In the genomic region with DNA sequence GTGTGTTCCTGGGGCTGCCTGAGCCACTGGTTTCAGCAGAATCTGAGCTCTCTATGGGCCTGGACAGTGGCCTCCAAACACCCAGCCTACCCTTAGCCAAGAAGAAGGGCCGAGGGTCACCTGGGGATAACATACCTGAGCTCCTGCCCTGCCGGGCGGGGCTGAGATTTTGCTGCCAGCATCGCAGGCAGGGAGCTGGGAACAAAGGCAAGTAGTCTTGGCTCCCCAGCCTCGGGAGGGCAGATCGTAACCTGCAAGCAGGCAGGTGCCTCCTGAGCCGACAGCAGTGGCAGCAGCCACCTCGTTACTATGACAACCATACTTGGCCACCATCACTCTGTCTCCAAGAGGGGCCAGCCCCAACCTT, we compare ENCODE assay signal across 8 cellular contexts. TPM values are rescaled to one million over a fixed set of nuclear protein-coding genes. Genes with fewer than 3 reads are reported as not detected.
DNase-seq lines count a peak whose midpoint lies in the region; ATAC-seq, FAIRE-seq and TF ChIP-seq lines count a peak whose summit lies in the region.

No MANE protein-coding gene starts in this region.

- no peak overlapping the region for H4K5ac ChIP-seq in mesendoderm (ENCODE audit: low read length)

- no peak overlapping the region for H2BK5ac ChIP-seq in mesendoderm (ENCODE audit: low read length)

- H2AK5ac ChIP-seq in mesendoderm (ENCODE audit: low read length): no peak overlapping the region

- DNase-seq in A549 (ENCODE audit: low read depth in 1 of 2, low spot score in 1 of 2): no peak
- DNase-seq in adipocyte (ENCODE audit: low read depth): no peak
- DNase-seq in mesendoderm: no peak
- DNase-seq in Ammon's horn (ENCODE audit: low spot score): no peak
- no peak for DNase-seq in cortex of kidney (lab: John Stamatoyannopoulos, UW)
- DNase-seq in HuH-7.5 (ENCODE audit: low spot score): no peak

- no peak for TF ChIP-seq POLR2A in A549 (IDR thresholded peaks at IDR 0.05; ENCODE audit: low read length)

- H3K23ac ChIP-seq in mesendoderm (ENCODE audit: low read length): no peak overlapping the region

- ATAC-seq in A549 (peak; percentile 7 to 13; a peak in 4 of 6 replicates), HG02678 (IDR thresholded peaks at IDR 0.05; ENCODE audit: unreplicated experiment) (peak; percentile 1), HG02885 (IDR thresholded peaks at IDR 0.05; ENCODE audit: poor library complexity, unreplicated experiment) (no peak)

- H3K79me2 ChIP-seq in mesendoderm (ENCODE audit: control insufficient read depth, insufficient read depth, low read length): no peaks in the 10 kb centered on the region

- H3K27ac ChIP-seq in A549 (peak overlapping the region; percentile 97 to 98), mesendoderm (ENCODE audit: low read depth, low read length) (no peak overlapping the region)

- no peak overlapping the region for H2BK15ac ChIP-seq in mesendoderm (replicated peaks; ENCODE audit: low read depth)

- WGBS in A549 (ENCODE audit: missing lambda C conversion rate): 19% methylated on average over 3 of the region's 8 CpGs
- WGBS in mesendoderm (ENCODE audit: extremely low coverage, insufficient coverage, low lambda C conversion rate): no CpG with 5 or more reads among the region's 8 CpGs

- TF ChIP-seq CTCF in A549 (IDR thresholded peaks at IDR 0.05): no peak

- H3K36me3 ChIP-seq in adipocyte (ENCODE audit: control insufficient read depth, insufficient read depth, low read length, severe bottlenecking): no peaks in the 10 kb centered on the region
- no peaks in the 10 kb centered on the region for H3K36me3 ChIP-seq in mesendoderm (ENCODE audit: control insufficient read depth, insufficient read depth, low read length)

- H3K27me3 ChIP-seq in adipocyte (replicated peaks; ENCODE audit: control insufficient read depth, insufficient read depth, low read length): no peaks in the 10 kb centered on the region
- H3K27me3 ChIP-seq in mesendoderm (ENCODE audit: insufficient read depth, low read length, poor library complexity): no peaks in the 10 kb centered on the region

- CTCF ChIA-PET in A549 (lab: Yijun Ruan, JAX): interaction anchor here (1.0 to 4.1 kb wide), 7 partner anchors 9 to 586 kb away, joined by 3 to 22 read pairs (median 6); no protein-coding TSS in a partner anchor

- peak overlapping the region; percentile 42 for H3K56ac ChIP-seq in mesendoderm (ENCODE audit: low read length)

- peak overlapping the region; percentile 63 for H3K4me2 ChIP-seq in A549
- H3K4me2 ChIP-seq in mesendoderm (ENCODE audit: low read length): no peak overlapping the region

- H2BK120ac ChIP-seq in mesendoderm (ENCODE audit: low read depth, low read length): no peak overlapping the region

- no peaks in the 10 kb centered on the region for H3K79me1 ChIP-seq in mesendoderm (ENCODE audit: low read length)

- no peak overlapping the region for H4K8ac ChIP-seq in mesendoderm (ENCODE audit: low read depth, low read length)

- H3K9ac ChIP-seq in adipocyte (ENCODE audit: low read length): peak overlapping the region; percentile 84
- no peak overlapping the region for H3K9ac ChIP-seq in mesendoderm (ENCODE audit: low read length)

- TF ChIP-seq EP300 in A549 (IDR thresholded peaks at IDR 0.05): no peak

- H3K4ac ChIP-seq in mesendoderm (ENCODE audit: low read depth, low read length): no peak overlapping the region

- H3K9me3 ChIP-seq in A549: no peaks in the 10 kb centered on the region
- H3K9me3 ChIP-seq in adipocyte (ENCODE audit: control insufficient read depth, low read length): no peaks in the 10 kb centered on the region

- no peak overlapping the region for H3K18ac ChIP-seq in mesendoderm (ENCODE audit: low read length)

- POLR2A ChIA-PET in A549 (lab: Yijun Ruan, JAX): interaction anchor here (1.4 to 4.0 kb wide), 8 partner anchors 62 to 473 kb away, joined by 5 to 48 read pairs (median 8); a partner anchor contains a TSS

- H3K4me3 ChIP-seq in A549 (0 out of 3 replicates have a peak overlapping the region, but pooled peaks have one; percentile 3), adipocyte (ENCODE audit: low read length) (peak overlapping the region; percentile 35), mesendoderm (ENCODE audit: low read length) (no peak overlapping the region)

- H3K4me1 ChIP-seq in A549 (peaks cover 92% of the 10 kb centered on the region), adipocyte (ENCODE audit: control insufficient read depth, insufficient read depth, low read length) (peaks cover 67% of the 10 kb centered on the region), mesendoderm (ENCODE audit: control insufficient read depth, low read depth, low read length) (no peaks in the 10 kb centered on the region)

- FAIRE-seq in A549 (lab: Jason Lieb, UNC): no peak

- no peak for TF ChIP-seq RAD21 in A549 (conservative IDR thresholded peaks at IDR 0.05 in 1 of 2, IDR thresholded peaks at IDR 0.05 in 1 of 2)

TF ChIP-seq in A549, 52 proteins besides CTCF, POLR2A, EP300 and RAD21:
- no peak; the same call in 1 of the 2 replicates for TF ChIP-seq EHF (CRISPR knock-in tag; IDR thresholded peaks at IDR 0.05)
- 0 out of 2 replicates have a peak, but pooled peaks have one; percentile 11 for TF ChIP-seq TP53 (CRISPR knock-in tag; IDR thresholded peaks at IDR 0.05)
- TF ChIP-seq, protein P1, sequence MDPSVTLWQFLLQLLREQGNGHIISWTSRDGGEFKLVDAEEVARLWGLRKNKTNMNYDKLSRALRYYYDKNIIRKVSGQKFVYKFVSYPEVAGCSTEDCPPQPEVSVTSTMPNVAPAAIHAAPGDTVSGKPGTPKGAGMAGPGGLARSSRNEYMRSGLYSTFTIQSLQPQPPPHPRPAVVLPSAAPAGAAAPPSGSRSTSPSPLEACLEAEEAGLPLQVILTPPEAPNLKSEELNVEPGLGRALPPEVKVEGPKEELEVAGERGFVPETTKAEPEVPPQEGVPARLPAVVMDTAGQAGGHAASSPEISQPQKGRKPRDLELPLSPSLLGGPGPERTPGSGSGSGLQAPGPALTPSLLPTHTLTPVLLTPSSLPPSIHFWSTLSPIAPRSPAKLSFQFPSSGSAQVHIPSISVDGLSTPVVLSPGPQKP (IDR thresholded peaks at IDR 0.05; ENCODE audit: low read depth, low read length): no peak
- 0 out of 2 replicates have a peak, but pooled peaks have one; percentile 60 for TF ChIP-seq ZNF302 (CRISPR knock-in tag; IDR thresholded peaks at IDR 0.05)
- TF ChIP-seq CBX8 (IDR thresholded peaks at IDR 0.05): no peak
- TF ChIP-seq FOSB (CRISPR knock-in tag; IDR thresholded peaks at IDR 0.05): no peak
- TF ChIP-seq RCOR1 (IDR thresholded peaks at IDR 0.05; ENCODE audit: low read depth, low read length): no peak
- TF ChIP-seq RFX5 (IDR thresholded peaks at IDR 0.05): no peak
- no peak for TF ChIP-seq CEBPB (IDR thresholded peaks at IDR 0.05)
- no peak for TF ChIP-seq ZC3H11A (IDR thresholded peaks at IDR 0.05)
- no peak; the same call in 1 of the 2 replicates for TF ChIP-seq RARB (CRISPR knock-in tag; IDR thresholded peaks at IDR 0.05)
- no peak for TF ChIP-seq BHLHE40 (IDR thresholded peaks at IDR 0.05; ENCODE audit: low read depth, low read length)
- TF ChIP-seq, protein P2, sequence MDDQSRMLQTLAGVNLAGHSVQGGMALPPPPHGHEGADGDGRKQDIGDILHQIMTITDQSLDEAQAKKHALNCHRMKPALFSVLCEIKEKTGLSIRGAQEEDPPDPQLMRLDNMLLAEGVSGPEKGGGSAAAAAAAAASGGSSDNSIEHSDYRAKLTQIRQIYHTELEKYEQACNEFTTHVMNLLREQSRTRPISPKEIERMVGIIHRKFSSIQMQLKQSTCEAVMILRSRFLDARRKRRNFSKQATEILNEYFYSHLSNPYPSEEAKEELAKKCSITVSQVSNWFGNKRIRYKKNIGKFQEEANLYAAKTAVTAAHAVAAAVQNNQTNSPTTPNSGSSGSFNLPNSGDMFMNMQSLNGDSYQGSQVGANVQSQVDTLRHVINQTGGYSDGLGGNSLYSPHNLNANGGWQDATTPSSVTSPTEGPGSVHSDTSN (IDR thresholded peaks at IDR 0.05): no peak
- no peak for TF ChIP-seq KDM5A (IDR thresholded peaks at IDR 0.05)
- TF ChIP-seq EHMT2 (IDR thresholded peaks at IDR 0.05; ENCODE audit: low read depth): no peak
- peak; percentile 53; the same call in 1 of the 2 replicates for TF ChIP-seq HOXB13 (CRISPR knock-in tag; IDR thresholded peaks at IDR 0.05; ENCODE audit: low read depth)
- TF ChIP-seq HEYL (CRISPR knock-in tag; IDR thresholded peaks at IDR 0.05): no peak
- TF ChIP-seq MAZ (IDR thresholded peaks at IDR 0.05; ENCODE audit: borderline replicate concordance, low read depth, low read length): no peak

RNA-seq across cellular contexts. Expression of a gene that starts 54.7 kb away (rescaled TPM):
- polyA plus RNA-seq in A549 (2011; rRNA removed) (118 and 122 TPM in 2 replicates), A549 (2017; fragmentation: RNase III; extraction: RNeasy Plus Mini Kit Qiagen cat#74134 plus additional on column Dnase treatment) (106 to 113 TPM (median 112 TPM) in 3 replicates)
- polyA plus RNA-seq in A549 (2012; cell fraction: cytosol; rRNA removed): 51.7 and 54.5 TPM in 2 replicates
- 15.8 and 18.1 TPM in 2 replicates for polyA plus RNA-seq in A549 (2012; cell fraction: nucleus; rRNA removed)
- polyA minus RNA-seq in A549 (2011; rRNA and poly(A)+ RNA removed): 27.0 and 34.3 TPM in 2 replicates
- 153 TPM for polyA plus RNA-seq in mesendoderm (2013, experiment 1 of 2)
- 146 TPM for polyA plus RNA-seq in mesendoderm (2013, experiment 2 of 2)
